In genomic region chr18:63439334-63439733, GRCh38 we compare ENCODE assay signal across 8 cellular contexts. TPM values are rescaled to one million over a fixed set of nuclear protein-coding genes. Genes with fewer than 3 reads are reported as not detected.
A peak's percentile ranks its signal among the peaks of the same experiment; 100 is the strongest.
DNase-seq lines count a peak whose midpoint lies in the region; ATAC-seq and TF ChIP-seq lines count a peak whose summit lies in the region.

No MANE protein-coding gene starts in this region.

- peak; percentile 69 for TF ChIP-seq CTCF in NB4 (IDR thresholded peaks at IDR 0.05; ENCODE audit: low read depth, low read length)
- peak; percentile 80 for TF ChIP-seq CTCF in astrocyte of the cerebellum (IDR thresholded peaks at IDR 0.05; ENCODE audit: low read depth, low read length, missing control alignments)
- peak; percentile 54 to 80 (median 76) for TF ChIP-seq CTCF in sigmoid colon (IDR thresholded peaks at IDR 0.05)

- H3K27me3 ChIP-seq in right cardiac atrium (ENCODE audit: control insufficient read depth, insufficient read depth) = no peaks in the 10 kb centered on the region
- H3K27me3 ChIP-seq in sigmoid colon = no peaks in the 10 kb centered on the region

- in situ Hi-C loops in astrocyte of the cerebellum (cut with HindIII; ENCODE audit: low sequenced_read_pairs) = no loop called here

- 3% methylated on average over 6 of the region's 6 CpGs for WGBS in right cardiac atrium
- 6 to 10% methylated on average over 6 of the region's 6 CpGs for WGBS in sigmoid colon, 2 donors

- H3K36me3 ChIP-seq in sigmoid colon = no peaks in the 10 kb centered on the region

- DNase-seq in CD1c-positive myeloid dendritic cell (ENCODE audit: extremely low spot score) (peak; percentile 75), NB4 (ENCODE audit: low read depth) (peak; percentile 76), SKM-1 treated with dmso at 0.1 percent for 144 hours (lab: John Stamatoyannopoulos, UW; ENCODE audit: unreplicated experiment) (peak; percentile 51), astrocyte of the cerebellum (ENCODE audit: low read depth) (peak; percentile 65), right cardiac atrium (no peak), sigmoid colon (peak; percentile 76)

- ATAC-seq in GM19463 (IDR thresholded peaks at IDR 0.05; ENCODE audit: unreplicated experiment) (peak; percentile 53), right cardiac atrium (peak; percentile 54 to 67), HG03196 (IDR thresholded peaks at IDR 0.05; ENCODE audit: unreplicated experiment) (no peak)

- H3K4me1 ChIP-seq in right cardiac atrium (ENCODE audit: control insufficient read depth, insufficient read depth, low read length) (no peaks in the 10 kb centered on the region), sigmoid colon (peaks cover 0 to 25% (median 11%) of the 10 kb centered on the region in 4 donors)

- TF ChIP-seq POLR2A in NB4 (IDR thresholded peaks at IDR 0.05; ENCODE audit: extremely low read depth, insufficient read length) (no peak), sigmoid colon (IDR thresholded peaks at IDR 0.05) (no peak)

- H3K4me3 ChIP-seq in NB4 (ENCODE audit: low read depth, low read length) (no peak overlapping the region), astrocyte of the cerebellum (ENCODE audit: low read depth, low read length) (no peak overlapping the region), right cardiac atrium (ENCODE audit: low read length) (no peak overlapping the region), sigmoid colon (no peak overlapping the region)

- no peaks in the 10 kb centered on the region for H3K9me3 ChIP-seq in right cardiac atrium (ENCODE audit: control insufficient read depth, low read length)
- no peaks in the 10 kb centered on the region for H3K9me3 ChIP-seq in sigmoid colon

- H3K27ac ChIP-seq in right cardiac atrium (ENCODE audit: low read length) (no peak overlapping the region), sigmoid colon (peak overlapping the region in 2 of 4 donors; percentile 24 to 32)

- intact Hi-C loops in right cardiac atrium (cut with DNase I) (loop anchor here in 3 of 4 donors (5.0 to 10.0 kb wide), 6 partner anchors 95 to 422 kb away; no protein-coding TSS in a partner anchor), sigmoid colon (cut with DNase I) (loop anchor here (2.0 to 5.0 kb wide), 2 partner anchors 92 to 423 kb away; no protein-coding TSS in a partner anchor)

- TF ChIP-seq EP300 in sigmoid colon (IDR thresholded peaks at IDR 0.05) = no peak

RNA-seq across cellular contexts. Expression of gene VPS4B, which starts 17.1 kb away (rescaled TPM):
- 10 to 100 TPM; 21.4 to 28.8 (median 27.5) TPM for total RNA-seq in right cardiac atrium
- 8.0 TPM for polyA plus RNA-seq in right cardiac atrium
- 10 to 100 TPM; 31.4 to 41.0 (median 38.3) TPM for total RNA-seq in sigmoid colon
- 10 to 100 TPM; 34.6 to 69.4 (median 44.4) TPM for polyA plus RNA-seq in sigmoid colon

RNA-seq across cellular contexts. Expression of gene SERPINB5, which starts 37.4 kb away (rescaled TPM):
- total RNA-seq in right cardiac atrium (not detected), sigmoid colon (not detected)
- polyA plus RNA-seq in right cardiac atrium (not detected), sigmoid colon (1 to 10 TPM; 1.2 to 2.9 (median 1.6) TPM)

Comparison
In these comparisons a context has a peak if more than half of its experiments do, and no peak if none do; other contexts are left out.
1. DNase-seq: peak in CD1c-positive myeloid dendritic cell (single experiment), NB4 (single experiment), SKM-1 treated with dmso at 0.1 percent for 144 hours (single experiment), astrocyte of the cerebellum (single experiment) and sigmoid colon (single experiment); none in right cardiac atrium (0 of 3).
2. Peak in every context shown above with its lines, with median percentiles within 50 percentile points of each other: CTCF ChIP-seq.